14 cellular contexts compared by ENCODE assay signal in the genomic region with DNA sequence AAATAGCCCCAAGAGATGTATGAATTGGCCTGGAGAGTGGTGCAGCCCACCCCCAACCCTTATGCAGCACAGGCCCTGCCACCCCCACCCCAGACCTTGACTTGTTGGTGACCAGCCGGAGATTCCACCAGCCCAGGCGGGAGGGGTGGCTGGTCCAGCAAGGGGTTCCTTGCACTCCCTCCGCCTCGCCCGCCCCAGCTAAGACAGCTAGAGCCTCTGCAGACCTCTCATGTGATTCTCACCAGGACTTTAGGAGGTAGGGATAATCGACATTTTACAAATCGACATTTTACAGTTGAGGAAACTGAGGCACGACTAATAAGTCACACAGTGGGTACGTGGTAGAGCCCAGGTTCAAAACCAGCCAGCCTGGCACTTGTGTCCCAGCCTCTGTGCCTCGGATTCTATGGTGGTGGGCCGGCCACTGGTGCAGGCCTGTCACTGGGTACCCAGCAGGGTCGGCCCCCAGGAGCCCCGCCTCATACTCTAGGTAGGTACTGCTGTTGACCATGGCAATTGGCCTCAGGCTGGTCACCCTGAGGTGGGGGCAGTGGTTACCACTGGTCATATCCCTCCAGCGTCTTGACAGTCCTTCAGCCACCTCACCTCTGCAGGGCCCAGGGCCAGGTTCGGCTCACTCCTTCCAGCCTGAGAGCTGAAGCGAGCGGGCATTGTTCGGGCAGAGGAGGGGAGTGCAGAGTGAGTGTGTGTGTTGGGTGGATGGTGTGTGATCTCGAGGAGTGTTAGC. TPM values are rescaled to one million over a fixed set of nuclear protein-coding genes. Genes with fewer than 3 reads are reported as not detected.
DNase-seq lines count a peak whose midpoint lies in the region; ATAC-seq and TF ChIP-seq lines count a peak whose summit lies in the region.
"Had no signal": no experiment of that assay in that cellular context is flagged by ENCODE, and none has a peak within 500 bp of the region (broad histone marks: within the 10 kb centered on the region; RNA-seq: fewer than 3 reads in every experiment).

No MANE protein-coding gene starts in this region.

- no peak for TF ChIP-seq CTCF in AG04449 (IDR thresholded peaks at IDR 0.05; ENCODE audit: insufficient read depth, low read length, missing control alignments)
- no peak for TF ChIP-seq CTCF in IMR-90 (conservative IDR thresholded peaks at IDR 0.05; ENCODE audit: low read depth, low read length)
- no peak for TF ChIP-seq CTCF in fibroblast of lung (conservative IDR thresholded peaks at IDR 0.05 in 1 of 2, IDR thresholded peaks at IDR 0.05 in 1 of 2; ENCODE audit: low read depth in 1 of 2, low read length in 2 of 2)
- TF ChIP-seq CTCF in osteoblast (IDR thresholded peaks at IDR 0.05; ENCODE audit: extremely low read depth, low read depth, low read length), result no peak
- TF ChIP-seq CTCF in GM13976 (IDR thresholded peaks at IDR 0.05; ENCODE audit: borderline replicate concordance, control extremely low read depth, extremely low read depth, insufficient read depth, missing control alignments), result no peak

- no peak overlapping the region for H3K23ac ChIP-seq in IMR-90 (ENCODE audit: low read depth, low read length)

- peak overlapping the region; percentile 14; the same call in 1 of the 2 replicates for H3K9ac ChIP-seq in IMR-90 (ENCODE audit: low read depth, low read length)
- H3K9ac ChIP-seq in fibroblast of lung (ENCODE audit: insufficient read depth, low read length), result no peak overlapping the region

- H3K4me3 ChIP-seq in AG04449 (ENCODE audit: low read depth, low read length) (peak overlapping the region; percentile 67), IMR-90 (ENCODE audit: insufficient read depth, low read depth, low read length) (no peak overlapping the region), fibroblast of lung (replicated peaks in 1 of 4; ENCODE audit: control extremely low read depth in 1 of 4, insufficient read depth in 1 of 4, low read depth in 3 of 4, low read length in 4 of 4) (no peak overlapping the region), osteoblast (ENCODE audit: insufficient read depth, low read length) (peak overlapping the region; percentile 80)

- no peak overlapping the region for H3K4me2 ChIP-seq in IMR-90 (ENCODE audit: low read depth, low read length)
- H3K4me2 ChIP-seq in fibroblast of lung (ENCODE audit: extremely low read depth, insufficient read depth, low read length), result peak overlapping the region; percentile 75
- peak overlapping the region; percentile 75 for H3K4me2 ChIP-seq in osteoblast (ENCODE audit: insufficient read depth, low read length)

- peaks cover 12% of the 10 kb centered on the region for H3K4me1 ChIP-seq in IMR-90 (ENCODE audit: control insufficient read depth, insufficient read depth, low read length)
- H3K4me1 ChIP-seq in fibroblast of lung (ENCODE audit: control insufficient read depth, extremely low read depth, insufficient read depth, low read length), result peaks cover 6% of the 10 kb centered on the region
- H3K4me1 ChIP-seq in osteoblast (ENCODE audit: insufficient read depth, low read length), result peaks cover 19% of the 10 kb centered on the region

- peak overlapping the region; percentile 21 for H4K5ac ChIP-seq in IMR-90 (ENCODE audit: low read depth, low read length)

- no peak overlapping the region for H3K56ac ChIP-seq in IMR-90 (ENCODE audit: extremely low read depth, insufficient read depth, low read length)

- no peak overlapping the region; the same call in 1 of the 2 replicates for H3K27ac ChIP-seq in IMR-90 (ENCODE audit: insufficient read depth, low read length)
- peak overlapping the region; percentile 53 for H3K27ac ChIP-seq in fibroblast of lung (ENCODE audit: insufficient read depth, low read length)
- peak overlapping the region; percentile 50 for H3K27ac ChIP-seq in osteoblast (ENCODE audit: low read depth, low read length)

- H3K79me2 ChIP-seq in fibroblast of lung (ENCODE audit: control insufficient read depth, insufficient read depth, low read length), result no peaks in the 10 kb centered on the region
- H3K79me2 ChIP-seq in osteoblast (ENCODE audit: insufficient read depth, low read length), result peaks cover 24% of the 10 kb centered on the region

- ATAC-seq in IMR-90 (ENCODE audit: low read depth) (no peak), HG03045 (IDR thresholded peaks at IDR 0.05; ENCODE audit: unreplicated experiment) (no peak)

- peaks cover 4 to 18% of the 10 kb centered on the region in 2 experiments; a peak in 2 of 4 replicates for H3K79me1 ChIP-seq in IMR-90 (ENCODE audit: low read depth in 1 of 2, low read length in 2 of 2)

- dilution Hi-C loops in IMR-90 (cut with HindIII; ENCODE audit: low sequenced_read_pairs, unreplicated experiment), result no loop called here

- H4K20me1 ChIP-seq in IMR-90 (ENCODE audit: insufficient read depth, low read length), result no peaks in the 10 kb centered on the region
- no peaks in the 10 kb centered on the region for H4K20me1 ChIP-seq in fibroblast of lung (ENCODE audit: control insufficient read depth, extremely low read depth, insufficient read depth, low read length)
- no peaks in the 10 kb centered on the region for H4K20me1 ChIP-seq in osteoblast (ENCODE audit: insufficient read depth, low read length)

- TF ChIP-seq POLR2A in IMR-90 (IDR thresholded peaks at IDR 0.05; ENCODE audit: low read depth, low read length), result no peak

- peak overlapping the region; percentile 81 to 85; a peak in 3 of 4 replicates for H4K8ac ChIP-seq in IMR-90 (ENCODE audit: low read depth in 2 of 2, low read length in 2 of 2)

- no peak overlapping the region for H2BK20ac ChIP-seq in IMR-90 (ENCODE audit: low read depth, low read length)

- CTCF ChIA-PET in AG04449 (lab: Yijun Ruan, JAX), result interaction anchor here (1.5 to 12.5 kb wide), 4 partner anchors 8 to 32 kb away, joined by 5 to 116 read pairs (median 16); no protein-coding TSS in a partner anchor
- CTCF ChIA-PET in IMR-90 (lab: Yijun Ruan, JAX), result interaction anchor here (0.6 to 2.2 kb wide), 2 partner anchors 16 to 73 kb away, joined by 3 to 9 read pairs; no protein-coding TSS in a partner anchor

- peaks cover 12% of the 10 kb centered on the region for H3K9me1 ChIP-seq in IMR-90 (ENCODE audit: insufficient read depth, low read length)

- peak overlapping the region; percentile 84 for H2AK5ac ChIP-seq in IMR-90 (ENCODE audit: low read depth, low read length)

- no peak overlapping the region for H2BK15ac ChIP-seq in IMR-90 (ENCODE audit: low read depth, low read length)

- H3K9me3 ChIP-seq in IMR-90 (ENCODE audit: control insufficient read depth, insufficient read depth, low read length) (no peaks in the 10 kb centered on the region), fibroblast of lung (ENCODE audit: control insufficient read depth, insufficient read depth, low read depth, low read length) (no peaks in the 10 kb centered on the region), osteoblast (ENCODE audit: low read depth, low read length) (no peaks in the 10 kb centered on the region)

- H4K91ac ChIP-seq in IMR-90 (ENCODE audit: insufficient read depth, low read depth, low read length), result peak overlapping the region; percentile 43

- peaks cover 22% of the 10 kb centered on the region; the same call in 1 of the 2 replicates for H3K27me3 ChIP-seq in IMR-90 (ENCODE audit: control insufficient read depth, insufficient read depth, low read length)
- peaks cover 6% of the 10 kb centered on the region for H3K27me3 ChIP-seq in fibroblast of lung (ENCODE audit: control insufficient read depth, insufficient read depth, low read length)
- no peaks in the 10 kb centered on the region for H3K27me3 ChIP-seq in osteoblast (ENCODE audit: insufficient read depth, low read length)

- no peak overlapping the region for H2BK120ac ChIP-seq in IMR-90 (ENCODE audit: low read depth, low read length)

- H2AFZ ChIP-seq in IMR-90 (replicated peaks; ENCODE audit: low read length, poor library complexity) (peak overlapping the region; percentile 98), fibroblast of lung (ENCODE audit: low read length) (no peak overlapping the region), osteoblast (ENCODE audit: low read length) (no peak overlapping the region)

- intact Hi-C loops in IMR-90 (cut with micrococcal nuclease), result no loop called here

- H3K18ac ChIP-seq in IMR-90 (ENCODE audit: low read depth, low read length), result no peak overlapping the region

- in situ Hi-C loops in IMR-90 (cut with MboI; ENCODE audit: low sequenced_read_pairs), result no loop called here
- in situ Hi-C loops in GM13976 (cut with MboI; ENCODE audit: low sequenced_read_pairs, unreplicated experiment), result no loop called here

- DNase-seq in AG04449 (ENCODE audit: low read depth, low spot score), result no peak
- DNase-seq in IMR-90, result no peak
- no peak for DNase-seq in fibroblast of lung (ENCODE audit: low read depth in 2 of 2)
- DNase-seq in osteoblast (ENCODE audit: insufficient read length, low spot score, missing footprints), result no peak
- no peak for DNase-seq in putamen (ENCODE audit: low spot score)
- DNase-seq in GM13976 (ENCODE audit: low spot score), result no peak
- DNase-seq in HCEC 1CT, result no peak
- DNase-seq: activated CD4-positive, alpha-beta T cell treated with anti-CD3 and anti-CD28 coated beads for 4 hours; activated CD8-positive, alpha-beta memory T cell treated with anti-CD3 and anti-CD28 coated beads, Interleukin-2, amount 50 U/mL, for 48 hours; activated naive CD4-positive, alpha-beta T cell treated with Interleukin-2 at 50 U/mL for 16 hours; EL; left cardiac atrium; NCI-H187 treated with DMSO at 0.1 percent for 48 hours had no signal

- H3K36me3 ChIP-seq in IMR-90 (ENCODE audit: control insufficient read depth, insufficient read depth, low read length) (no peaks in the 10 kb centered on the region), fibroblast of lung (ENCODE audit: control insufficient read depth, insufficient read depth, low read length) (no peaks in the 10 kb centered on the region), osteoblast (ENCODE audit: insufficient read depth, low read length) (peaks cover 8% of the 10 kb centered on the region)

- peak overlapping the region; percentile 65; the same call in 1 of the 2 replicates for H3K14ac ChIP-seq in IMR-90 (replicated peaks; ENCODE audit: low read depth, low read length)

- TF ChIP-seq RAD21 in IMR-90 (IDR thresholded peaks at IDR 0.05; ENCODE audit: low read length), result no peak

- no TSS peak for BruUV-seq in IMR-90 (replicated peaks; lab: Mats Ljungman, UMichigan)

- 90% methylated on average over 7 of the region's 19 CpGs; no CpG with 5 or more reads in 1 of the 2 experiments for WGBS in IMR-90 (ENCODE audit: extremely low coverage in 2 of 2, insufficient read length in 1 of 2), 2 experiments

- peak overlapping the region; percentile 96 for H2AK9ac ChIP-seq in IMR-90 (replicated peaks; ENCODE audit: low read depth, low read length, poor library complexity)

- peak overlapping the region; percentile 21 for H2BK5ac ChIP-seq in IMR-90 (ENCODE audit: low read depth, low read length, poor library complexity, severe bottlenecking)

- H3K4ac ChIP-seq in IMR-90 (ENCODE audit: low read depth, low read length), result peak overlapping the region; percentile 76

- POLR2A ChIA-PET in AG04449 (lab: Yijun Ruan, JAX), result interaction anchor here (0.9 kb wide), 2 partner anchors 18 to 20 kb away, joined by 3 read pairs; no protein-coding TSS in a partner anchor
- POLR2A ChIA-PET in IMR-90 (lab: Charles Lee; ENCODE audit: unreplicated experiment), result no interaction called here

RNA-seq across cellular contexts. Expression of gene MYRF, which starts 35.0 kb away (rescaled TPM):
- total RNA-seq in IMR-90 (2012; rRNA removed) (1.6 and 1.7 TPM in 2 replicates), fibroblast of lung (under 0.01 and 0.17 TPM in 2 replicates), osteoblast (0.29 and 0.36 TPM in 2 replicates)
- polyA plus RNA-seq in IMR-90 (2012; rRNA removed) (10.6 and 10.7 TPM in 2 replicates), fibroblast of lung (0.10 and 0.11 TPM in 2 replicates)
- polyA plus RNA-seq in IMR-90 (2012; cell fraction: cytosol; rRNA removed), result 6.1 and 9.3 TPM in 2 replicates
- 31.2 and 47.2 TPM in 2 replicates for polyA plus RNA-seq in IMR-90 (2012; cell fraction: nucleus; rRNA removed; ENCODE audit: low replicate concordance)
- polyA plus RNA-seq in fibroblast of lung (2012), result 0.27 and 0.28 TPM in 2 replicates
- 0.30 and 0.67 TPM in 2 replicates for polyA minus RNA-seq in fibroblast of lung (ENCODE audit: low replicate concordance)

RNA-seq across cellular contexts. Expression of gene DAGLA, which starts 37.3 kb away (rescaled TPM):
- total RNA-seq in IMR-90 (2012; rRNA removed) (0.83 and 0.90 TPM in 2 replicates), fibroblast of lung (1.3 and 2.0 TPM in 2 replicates), osteoblast (2.9 and 3.6 TPM in 2 replicates)
- polyA plus RNA-seq in IMR-90 (2012; rRNA removed) (3.8 and 4.6 TPM in 2 replicates), fibroblast of lung (1.00 and 1.4 TPM in 2 replicates)
- polyA plus RNA-seq in IMR-90 (2012; cell fraction: cytosol; rRNA removed), result 2.1 and 4.0 TPM in 2 replicates
- polyA plus RNA-seq in IMR-90 (2012; cell fraction: nucleus; rRNA removed; ENCODE audit: low replicate concordance), result 5.5 and 17.2 TPM in 2 replicates
- 1.8 and 2.6 TPM in 2 replicates for polyA plus RNA-seq in fibroblast of lung (2012)
- polyA minus RNA-seq in fibroblast of lung (ENCODE audit: low replicate concordance), result 5.5 and 9.5 TPM in 2 replicates

Comparison
In these comparisons a context has a peak if more than half of its experiments do, and no peak if none do; other contexts are left out.
1. H3K4me3 ChIP-seq: peak in AG04449 (single experiment) and osteoblast (single experiment); none in IMR-90 (single experiment) and fibroblast of lung (0 of 4).